7 cellular contexts compared by ENCODE assay signal in genomic region chr3:155744091-155744625, GRCh38. TPM values are rescaled to one million over a fixed set of nuclear protein-coding genes. Genes with fewer than 3 reads are reported as not detected.
DNase-seq lines count a peak whose midpoint lies in the region; ATAC-seq and FAIRE-seq lines count a peak whose summit lies in the region.

No MANE protein-coding gene starts in this region.

- H3K36me3 Mint-ChIP-seq in stimulated activated naive CD8-positive, alpha-beta T cell treated with anti-CD3 and anti-CD28 coated beads, Interleukin-15, Interleukin-2, amounts not matched to agents 100 ng/mL and 50 ng/mL, for 24 hours (ENCODE audit: low read depth) = no peaks in the 10 kb centered on the region

- peak overlapping the region; percentile 69 for H3K4me3 ChIP-seq in effector memory CD4-positive, alpha-beta T cell (ENCODE audit: insufficient read depth, low read depth, low read length, poor library complexity, severe bottlenecking)
- H3K4me3 ChIP-seq in mononuclear cell (ENCODE audit: low read length) = peak overlapping the region; percentile 43

- H3K36me3 ChIP-seq in effector memory CD4-positive, alpha-beta T cell (ENCODE audit: control insufficient read depth, insufficient read depth, low read length) = no peaks in the 10 kb centered on the region

- peak; percentile 46 for DNase-seq in GM18507 (ENCODE audit: extremely low spot score, insufficient read length, low read depth)
- DNase-seq in NCI-H2171 treated with DMSO at 0.1 percent for 48 hours (lab: John Stamatoyannopoulos, UW) = peak; percentile 58
- DNase-seq in activated CD4-positive, alpha-beta T cell treated with anti-CD3 and anti-CD28 coated beads, Interleukin-2, amount 50 U/mL, for 4 hours = peak; percentile 12 to 20
- DNase-seq in effector memory CD4-positive, alpha-beta T cell = no peak

- H3K27ac Mint-ChIP-seq in stimulated activated naive CD8-positive, alpha-beta T cell treated with anti-CD3 and anti-CD28 coated beads, Interleukin-15, Interleukin-2, amounts not matched to agents 100 ng/mL and 50 ng/mL, for 24 hours = no peak overlapping the region

- H3K9me3 Mint-ChIP-seq in stimulated activated naive CD8-positive, alpha-beta T cell treated with anti-CD3 and anti-CD28 coated beads, Interleukin-15, Interleukin-2, amounts not matched to agents 100 ng/mL and 50 ng/mL, for 24 hours = no peaks in the 10 kb centered on the region

- H3K4me1 Mint-ChIP-seq in stimulated activated naive CD8-positive, alpha-beta T cell treated with anti-CD3 and anti-CD28 coated beads, Interleukin-15, Interleukin-2, amounts not matched to agents 100 ng/mL and 50 ng/mL, for 24 hours (ENCODE audit: low read depth) = peaks cover 14% of the 10 kb centered on the region

- peaks cover 7% of the 10 kb centered on the region for H3K4me1 ChIP-seq in effector memory CD4-positive, alpha-beta T cell (ENCODE audit: control insufficient read depth, insufficient read depth, low read length, poor library complexity, severe bottlenecking)
- peaks cover 24% of the 10 kb centered on the region for H3K4me1 ChIP-seq in mononuclear cell (ENCODE audit: insufficient read depth, low read length)

- no peaks in the 10 kb centered on the region for H3K27me3 ChIP-seq in effector memory CD4-positive, alpha-beta T cell (replicated peaks; ENCODE audit: control insufficient read depth, insufficient read depth, low read length, poor library complexity, severe bottlenecking)
- peaks cover 69% of the 10 kb centered on the region for H3K27me3 ChIP-seq in mononuclear cell (ENCODE audit: insufficient read depth, low read length)

- H3K9me3 ChIP-seq in effector memory CD4-positive, alpha-beta T cell (ENCODE audit: control insufficient read depth, low read length) = no peaks in the 10 kb centered on the region
- H3K9me3 ChIP-seq in mononuclear cell (ENCODE audit: low read depth, low read length) = no peaks in the 10 kb centered on the region

- no peak overlapping the region for H3K27ac ChIP-seq in effector memory CD4-positive, alpha-beta T cell (ENCODE audit: insufficient read depth, low read length, poor library complexity, severe bottlenecking)

- peak overlapping the region; percentile 84 for H3K4me3 Mint-ChIP-seq in stimulated activated naive CD8-positive, alpha-beta T cell treated with anti-CD3 and anti-CD28 coated beads, Interleukin-15, Interleukin-2, amounts not matched to agents 100 ng/mL and 50 ng/mL, for 24 hours

- peak; percentile 36 for ATAC-seq in HG02943 (IDR thresholded peaks at IDR 0.05; ENCODE audit: low read depth, unreplicated experiment)

- no peak for FAIRE-seq in GM18507 (lab: Jason Lieb, UNC)

- peaks cover 61% of the 10 kb centered on the region for H3K27me3 Mint-ChIP-seq in stimulated activated naive CD8-positive, alpha-beta T cell treated with anti-CD3 and anti-CD28 coated beads, Interleukin-15, Interleukin-2, amounts not matched to agents 100 ng/mL and 50 ng/mL, for 24 hours

RNA-seq across cellular contexts. Expression of gene PLCH1, which starts 0.7 kb away (rescaled TPM):
- total RNA-seq in mononuclear cell = 0.94 TPM

Comparison
In these comparisons a context has a peak if more than half of its experiments do, and no peak if none do; other contexts are left out.
1. DNase-seq: peak in GM18507 (single experiment), NCI-H2171 treated with DMSO at 0.1 percent for 48 hours (single experiment) and activated CD4-positive, alpha-beta T cell treated with anti-CD3 and anti-CD28 coated beads, Interleukin-2, amount 50 U/mL, for 4 hours (2 of 2); none in effector memory CD4-positive, alpha-beta T cell (0 of 3).